ENCODE assay signal across 8 cellular contexts in the genomic region with DNA sequence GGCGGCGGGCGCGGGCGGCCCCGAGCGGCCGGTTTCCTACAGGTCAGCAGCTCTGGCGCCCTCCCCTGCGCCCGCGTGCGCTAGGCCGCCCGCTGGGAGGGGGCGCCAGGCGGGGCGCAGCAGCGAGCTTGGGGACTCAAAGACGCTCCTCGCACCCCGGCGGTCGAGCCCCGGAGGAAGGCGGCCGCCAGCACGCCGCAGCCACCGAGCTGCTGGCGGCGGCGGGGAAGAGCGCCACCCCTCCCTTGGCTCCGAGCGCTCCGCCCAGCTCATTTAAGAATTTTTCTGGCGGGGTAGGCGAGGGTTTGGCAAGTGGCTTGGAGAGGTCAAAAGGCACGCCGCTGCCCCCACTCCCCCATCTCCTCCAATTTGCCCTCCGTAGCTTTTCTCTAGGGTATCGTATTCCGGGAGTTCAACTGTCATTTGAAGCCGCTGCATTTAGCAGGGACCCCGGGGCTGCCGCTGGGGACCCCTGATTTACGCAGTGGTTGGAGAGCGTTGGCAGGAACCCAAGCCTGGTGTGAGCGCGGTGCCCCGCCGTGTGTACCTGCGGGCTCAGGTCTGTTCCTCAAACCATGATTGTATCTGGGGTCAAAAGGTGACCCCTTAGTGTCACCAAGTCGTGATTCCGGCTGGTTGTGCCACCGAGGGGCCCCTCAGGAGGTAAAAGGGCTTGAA. TPM values are rescaled to one million over a fixed set of nuclear protein-coding genes. Genes with fewer than 3 reads are reported as not detected.
DNase-seq lines count a peak whose midpoint lies in the region; ATAC-seq and TF ChIP-seq lines count a peak whose summit lies in the region.

No MANE protein-coding gene starts in this region.

- no peaks in the 10 kb centered on the region for H3K36me3 ChIP-seq in BE2C
- H3K36me3 ChIP-seq in gastroesophageal sphincter, result no peaks in the 10 kb centered on the region
- H3K36me3 ChIP-seq in ovary, result no peaks in the 10 kb centered on the region

- ATAC-seq in GM18867 (IDR thresholded peaks at IDR 0.05; ENCODE audit: unreplicated experiment) (peak; percentile 34), HG03139 (IDR thresholded peaks at IDR 0.05; ENCODE audit: unreplicated experiment) (peak; percentile 20), gastroesophageal sphincter (peak; percentile 53)

- TF ChIP-seq EP300 in gastroesophageal sphincter (IDR thresholded peaks at IDR 0.05) (no peak), ovary (IDR thresholded peaks at IDR 0.05) (no peak)

- H3K27ac ChIP-seq in gastroesophageal sphincter (peak overlapping the region; percentile 26 to 87 (median 84)), ovary (peak overlapping the region; percentile 26 to 38)

- TF ChIP-seq CTCF in BE2C (IDR thresholded peaks at IDR 0.05; ENCODE audit: low read depth, low read length) (peak; percentile 19; the same call in 1 of the 2 replicates), gastroesophageal sphincter (IDR thresholded peaks at IDR 0.05) (peak in 1 of 4 experiments; percentile 59), ovary (IDR thresholded peaks at IDR 0.05) (peak in 1 of 3 donors; percentile 25)

- intact Hi-C loops in ovary (cut with DNase I), result loop anchor here in 2 of 4 donors (10.0 kb wide), 2 partner anchors 51 to 129 kb away; no protein-coding TSS in a partner anchor

- H3K4me3 ChIP-seq in BE2C (ENCODE audit: low read depth, low read length) (peak overlapping the region; percentile 77), gastroesophageal sphincter (peak overlapping the region; percentile 73 to 82), ovary (peak overlapping the region; percentile 67)

- WGBS in gastroesophageal sphincter (ENCODE audit: low coverage in 1 of 2), 2 donors, result 0 to 2% methylated on average over 2 to 12 of the region's 57 CpGs
- 0 to 1% (median 1%) methylated on average over 46 to 57 of the region's 57 CpGs for WGBS in ovary, 3 donors

- no peaks in the 10 kb centered on the region for H3K27me3 ChIP-seq in BE2C
- no peaks in the 10 kb centered on the region for H3K27me3 ChIP-seq in gastroesophageal sphincter
- no peaks in the 10 kb centered on the region for H3K27me3 ChIP-seq in ovary

- H3K9me3 ChIP-seq in BE2C, result no peaks in the 10 kb centered on the region
- H3K9me3 ChIP-seq in gastroesophageal sphincter, result no peaks in the 10 kb centered on the region
- H3K9me3 ChIP-seq in ovary, result no peaks in the 10 kb centered on the region

- H3K4me1 ChIP-seq in BE2C, result peaks cover 16% of the 10 kb centered on the region
- H3K4me1 ChIP-seq in gastroesophageal sphincter, result peaks cover 0 to 61% (median 17%) of the 10 kb centered on the region in 3 donors
- peaks cover 8% of the 10 kb centered on the region for H3K4me1 ChIP-seq in ovary (ENCODE audit: insufficient read depth)

- DNase-seq in BE2C (peak; percentile 67), NOMO-1 treated with dmso at 0.1 percent for 144 hours (lab: John Stamatoyannopoulos, UW; ENCODE audit: unreplicated experiment) (peak; percentile 81), activated gamma-delta T cell treated with Interleukin-2 at 50 U/mL for 16 hours (peak; percentile 48), ovary (peak; percentile 64 to 80 (median 67)), pons (ENCODE audit: low spot score) (no peak)

- peak; percentile 31 to 35 for TF ChIP-seq POLR2A in gastroesophageal sphincter (IDR thresholded peaks at IDR 0.05)
- TF ChIP-seq POLR2A in ovary (IDR thresholded peaks at IDR 0.05), result no peak

RNA-seq across cellular contexts. Expression of a gene that starts 59.5 kb away (rescaled TPM):
- 134 TPM for polyA plus RNA-seq in BE2C (2012; ENCODE audit: insufficient read depth, insufficient read length, low read depth)
- 10 to 100 TPM; 23.4 to 65.5 (median 52.5) TPM for total RNA-seq in gastroesophageal sphincter
- total RNA-seq in ovary, result 100 to 1,000 TPM in 4 of 7 donors, 10 to 100 TPM in 3; 37.4 to 212 (median 130) TPM
- 10 to 100 TPM; 32.9 to 36.1 TPM for polyA plus RNA-seq in ovary
